Comparison of ENCODE assay signal across 8 cellular contexts in the genomic region with DNA sequence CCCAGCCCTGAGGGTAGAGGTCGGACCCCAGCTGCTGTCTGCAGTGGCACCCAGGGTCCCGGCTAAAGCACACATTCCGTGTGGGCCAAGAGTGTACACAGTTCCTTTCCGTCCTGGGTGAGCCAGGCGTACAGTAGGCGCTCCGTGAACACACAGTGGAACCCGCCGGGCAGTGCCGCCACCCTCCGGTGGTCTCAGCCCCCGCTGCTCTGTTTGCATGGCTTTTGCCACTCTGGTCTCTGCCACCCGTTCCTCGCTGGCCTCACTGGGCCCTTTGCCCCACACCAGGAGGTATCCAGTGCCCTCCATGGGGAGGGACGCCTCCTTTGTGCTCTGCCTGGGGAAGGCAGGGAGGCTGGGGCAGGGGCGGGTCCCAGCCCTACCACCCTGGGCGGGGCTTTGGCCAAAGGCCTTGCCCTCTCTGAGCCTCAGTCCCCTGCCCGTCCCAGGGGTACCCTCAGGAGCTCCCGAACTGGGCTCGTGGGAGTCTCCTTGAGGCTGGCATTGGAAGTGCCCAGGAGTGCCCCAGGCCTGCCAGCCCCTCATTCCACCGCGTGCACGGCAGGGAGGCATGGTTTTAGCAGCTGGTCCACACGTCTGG. TPM values are rescaled to one million over a fixed set of nuclear protein-coding genes. Genes with fewer than 3 reads are reported as not detected.
DNase-seq lines count a peak whose midpoint lies in the region; ATAC-seq and TF ChIP-seq lines count a peak whose summit lies in the region.

No MANE protein-coding gene starts in this region.

- DNase-seq in sigmoid colon (peak; percentile 83), NCI-H2029 treated with DMSO at 0.1 percent for 48 hours (lab: John Stamatoyannopoulos, UW) (no peak), foreskin fibroblast (no peak)
- DNase-seq in central memory CD4-positive, alpha-beta T cell = no peak

- TF ChIP-seq EP300 in sigmoid colon (IDR thresholded peaks at IDR 0.05) = no peak

- H3K4me3 ChIP-seq in iPS-15b (ENCODE audit: low read depth, low read length) (peak overlapping the region; percentile 53), sigmoid colon (peak overlapping the region in 2 of 4 donors; percentile 5 to 11), foreskin fibroblast (ENCODE audit: low read depth in 1 of 2, low read length in 2 of 2) (no peak overlapping the region)

- H3K27me3 ChIP-seq in iPS-15b (ENCODE audit: control insufficient read depth, insufficient read depth, low read length) (no peaks in the 10 kb centered on the region), sigmoid colon (no peaks in the 10 kb centered on the region)

- peak overlapping the region; percentile 52 for H3K9ac ChIP-seq in ES-I3 (ENCODE audit: low read depth, low read length)
- peak overlapping the region; percentile 81 for H3K9ac ChIP-seq in iPS-15b (ENCODE audit: low read depth, low read length)

- H3K9me3 ChIP-seq in ES-I3 (ENCODE audit: control insufficient read depth, insufficient read depth, low read length) (no peaks in the 10 kb centered on the region), iPS-15b (ENCODE audit: control insufficient read depth, insufficient read depth, low read length) (no peaks in the 10 kb centered on the region), sigmoid colon (no peaks in the 10 kb centered on the region)

- peak overlapping the region; percentile 9 for H3K27ac ChIP-seq in adipose tissue (ENCODE audit: low read depth, low read length)
- peak overlapping the region; percentile 92 to 98 (median 94) for H3K27ac ChIP-seq in sigmoid colon

- ATAC-seq in GM21423 (IDR thresholded peaks at IDR 0.05; ENCODE audit: unreplicated experiment) = no peak

- 53 to 69% (median 63%) methylated on average over 18 to 24 of the region's 24 CpGs for WGBS in adipose tissue, 3 donors
- 48 to 68% methylated on average over 24 of the region's 24 CpGs for WGBS in sigmoid colon, 2 donors

- peak in 3 of 4 experiments; percentile 27 to 45 (median 29) for TF ChIP-seq CTCF in sigmoid colon (IDR thresholded peaks at IDR 0.05)
- TF ChIP-seq CTCF in foreskin fibroblast (IDR thresholded peaks at IDR 0.05; ENCODE audit: low read depth, low read length) = no peak

- H3K4me1 ChIP-seq in ES-I3 (ENCODE audit: insufficient read depth, low read length) = peaks cover 33% of the 10 kb centered on the region; the same call in 1 of the 2 replicates
- H3K4me1 ChIP-seq in iPS-15b (ENCODE audit: control insufficient read depth, insufficient read depth, low read length) = peaks cover 12% of the 10 kb centered on the region
- peaks cover 0 to 98% (median 92%) of the 10 kb centered on the region in 4 donors for H3K4me1 ChIP-seq in sigmoid colon

- intact Hi-C loops in sigmoid colon (cut with DNase I) = no loop called here

- H3K36me3 ChIP-seq in ES-I3 (ENCODE audit: insufficient read depth, low read length) = no peaks in the 10 kb centered on the region
- peaks cover 8% of the 10 kb centered on the region for H3K36me3 ChIP-seq in iPS-15b (ENCODE audit: control insufficient read depth, insufficient read depth, low read length)
- H3K36me3 ChIP-seq in sigmoid colon = no peaks in the 10 kb centered on the region

- peak in 1 of 2 donors; percentile 17 for TF ChIP-seq POLR2A in sigmoid colon (IDR thresholded peaks at IDR 0.05)

RNA-seq across cellular contexts. Expression of a gene that starts 13.0 kb away (rescaled TPM):
- 10 to 100 TPM in 2 of 3 donors, 1 to 10 TPM in 1; 6.9 to 19.2 (median 12.0) TPM for polyA plus RNA-seq in adipose tissue
- 10 to 100 TPM; 20.2 to 27.2 (median 22.7) TPM for total RNA-seq in sigmoid colon
- 10 to 100 TPM in 1 of 3 donors, 1 to 10 TPM in 2; 4.2 to 18.1 (median 8.4) TPM for polyA plus RNA-seq in sigmoid colon

RNA-seq across cellular contexts. Expression of a gene that starts 19.4 kb away (rescaled TPM):
- polyA plus RNA-seq in adipose tissue (100 to 1,000 TPM; 109 to 574 (median 196) TPM), sigmoid colon (1,000 to 10,000 TPM in 2 of 3 donors, 100 to 1,000 TPM in 1; 905 to 2,176 (median 1,086) TPM)
- 1,000 to 10,000 TPM; 1,303 to 1,696 (median 1,494) TPM for total RNA-seq in sigmoid colon

RNA-seq across cellular contexts. Expression of a gene that starts 20.4 kb away (rescaled TPM):
- polyA plus RNA-seq in adipose tissue = 10 to 100 TPM in 2 of 3 donors, 1 to 10 TPM in 1; 4.9 to 24.0 (median 13.4) TPM
- total RNA-seq in sigmoid colon = 10 to 100 TPM; 18.6 to 27.1 (median 24.9) TPM
- 10 to 100 TPM; 13.2 to 15.6 (median 14.6) TPM for polyA plus RNA-seq in sigmoid colon

RNA-seq across cellular contexts. Expression of a gene that starts 20.7 kb away (rescaled TPM):
- polyA plus RNA-seq in adipose tissue = 10 to 100 TPM; 49.3 to 67.5 (median 62.8) TPM
- total RNA-seq in sigmoid colon = 10 to 100 TPM; 35.7 to 39.0 (median 37.5) TPM
- 10 to 100 TPM; 33.9 to 67.3 (median 65.7) TPM for polyA plus RNA-seq in sigmoid colon
